ENCODE assay signal across 1 cellular context in genomic region chr17:50950002-50950877, GRCh38.
A peak's percentile ranks its signal among the peaks of the same experiment; 100 is the strongest.
TF ChIP-seq lines count a peak whose summit lies in the region.

No MANE protein-coding gene starts in this region.

TF ChIP-seq in K562, 482 proteins besides CTCF, POLR2A, EP300 and RAD21 (continued from another document and continues in another):
- TF ChIP-seq AFF4 (CRISPR knock-in tag; IDR thresholded peaks at IDR 0.05) (peak; percentile 35; the same call in 1 of the 2 replicates), E4F1 (CRISPR knock-in tag; IDR thresholded peaks at IDR 0.05; ENCODE audit: borderline replicate concordance) (no peak), CREB3 (tag; conservative IDR thresholded peaks at IDR 0.05; ENCODE audit: low read depth) (peak; percentile 48; the same call in 1 of the 2 replicates), ELF1 (tag; IDR thresholded peaks at IDR 0.05) (peak; percentile 76), ZBTB1 (CRISPR knock-in tag; IDR thresholded peaks at IDR 0.05; ENCODE audit: borderline replicate concordance, low read depth) (no peak), YY1 (IDR thresholded peaks at IDR 0.05; ENCODE audit: borderline replicate concordance in 1 of 3, control insufficient read depth in 1 of 3, extremely low read depth in 1 of 3, insufficient read depth in 3 of 3, insufficient read length in 1 of 3, insufficient replicate concordance in 2 of 3, low read depth in 1 of 3, low read length in 2 of 3) (peak in 2 of 3 experiments; percentile 67 to 77), TSHZ1 (CRISPR knock-in tag; IDR thresholded peaks at IDR 0.05) (no peak), DNMT1 (IDR thresholded peaks at IDR 0.05) (no peak), HNRNPH1 (optimal IDR thresholded peaks at IDR 0.05; ENCODE audit: low read depth, low read length) (no peak), ZBTB43 (CRISPR knock-in tag; IDR thresholded peaks at IDR 0.05) (no peak), RCOR1 (IDR thresholded peaks at IDR 0.05; ENCODE audit: borderline replicate concordance in 1 of 2, low read depth in 2 of 2, low read length in 2 of 2) (peak in 1 of 2 experiments; percentile 50; a peak in 3 of 4 replicates), E2F4 (CRISPR knock-in tag; IDR thresholded peaks at IDR 0.05; ENCODE audit: low read depth) (no peak), SMARCA4 (IDR thresholded peaks at IDR 0.05) (peak; percentile 77; the same call in 1 of the 2 replicates), ARNT (IDR thresholded peaks at IDR 0.05) (0 out of 4 replicates have a peak, but pooled peaks of 1 of the 2 experiments have one; percentile 63), TARDBP (IDR thresholded peaks at IDR 0.05) (peak; percentile 85; the same call in 1 of the 2 replicates), ZNF445 (CRISPR knock-in tag; IDR thresholded peaks at IDR 0.05; ENCODE audit: low read depth) (no peak), ARID1B (IDR thresholded peaks at IDR 0.05) (peak; percentile 69), TFAP4 (CRISPR knock-in tag; IDR thresholded peaks at IDR 0.05; ENCODE audit: borderline replicate concordance) (peak; percentile 69; the same call in 1 of the 2 replicates), KAT2B (IDR thresholded peaks at IDR 0.05; ENCODE audit: low read depth, low read length) (no peak), PHF8 (IDR thresholded peaks at IDR 0.05; ENCODE audit: borderline replicate concordance, low read length) (no peak; the same call in 1 of the 2 replicates), ZNF644 (tag; IDR thresholded peaks at IDR 0.05; ENCODE audit: low read depth) (no peak), ZNF444 (CRISPR knock-in tag; IDR thresholded peaks at IDR 0.05) (no peak), JUN (IDR thresholded peaks at IDR 0.05; ENCODE audit: borderline replicate concordance, low read depth, low read length) (peak; percentile 46; the same call in 1 of the 2 replicates), JUN (CRISPR knock-in tag; IDR thresholded peaks at IDR 0.05; ENCODE audit: borderline replicate concordance) (no peak), ZHX1 (conservative IDR thresholded peaks at IDR 0.05; ENCODE audit: low read length) (peak; percentile 54; the same call in 1 of the 2 replicates), NFIC (IDR thresholded peaks at IDR 0.05) (peak; percentile 64), ZNF274 (IDR thresholded peaks at IDR 0.05; ENCODE audit: borderline replicate concordance, low read depth, low read length) (no peak), PHB2 (IDR thresholded peaks at IDR 0.05; ENCODE audit: low read depth) (no peak), MED1 (CRISPR knock-in tag; IDR thresholded peaks at IDR 0.05; ENCODE audit: borderline replicate concordance) (no peak), ZNF239 (CRISPR knock-in tag; IDR thresholded peaks at IDR 0.05) (no peak), SRSF1 (IDR thresholded peaks at IDR 0.05; ENCODE audit: low read depth, low read length) (no peak), COPS2 (conservative IDR thresholded peaks at IDR 0.05) (no peak), RBM17 (IDR thresholded peaks at IDR 0.05; ENCODE audit: borderline replicate concordance, low read depth, low read length) (no peak), ZNF24 (IDR thresholded peaks at IDR 0.05) (0 out of 2 replicates have a peak, but pooled peaks have one; percentile 52), AFF1 (IDR thresholded peaks at IDR 0.05; ENCODE audit: low read depth in 1 of 2, partially characterized antibody in 2 of 2) (peak in 1 of 2 experiments; percentile 40), KDM2B (CRISPR knock-in tag; IDR thresholded peaks at IDR 0.05) (no peak; the same call in 1 of the 2 replicates), PRPF4 (IDR thresholded peaks at IDR 0.05; ENCODE audit: insufficient read depth, low read depth, low read length, poor library complexity, severe bottlenecking) (no peak), MECOM (CRISPR knock-in tag; IDR thresholded peaks at IDR 0.05) (peak; percentile 69; the same call in 1 of the 2 replicates)
